8 cellular contexts compared by ENCODE assay signal in the genomic region with DNA sequence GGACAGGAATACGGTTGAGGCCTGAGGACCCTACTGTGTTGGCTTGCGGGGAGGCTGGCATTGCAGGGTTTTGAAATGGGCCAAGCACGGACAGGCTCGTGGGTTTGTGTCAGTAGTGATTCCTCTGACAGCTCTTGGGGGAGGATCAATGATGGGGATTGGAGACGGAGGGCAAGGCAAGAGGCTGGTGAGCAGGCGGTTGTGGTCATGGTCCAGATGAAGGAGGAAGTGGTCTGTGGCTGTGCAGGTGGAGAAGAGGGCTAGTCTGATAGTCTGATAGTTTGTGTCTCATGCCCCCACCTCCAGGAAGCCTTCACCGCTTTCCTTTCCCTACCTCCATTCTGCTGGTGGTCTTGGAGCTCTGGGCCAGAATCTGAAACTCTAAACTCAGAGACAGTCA. TPM values are rescaled to one million over a fixed set of nuclear protein-coding genes. Genes with fewer than 3 reads are reported as not detected.
A peak's percentile ranks its signal among the peaks of the same experiment; 100 is the strongest.
DNase-seq lines count a peak whose midpoint lies in the region; ATAC-seq and TF ChIP-seq lines count a peak whose summit lies in the region.

No MANE protein-coding gene starts in this region.

- intact Hi-C loops in CD8-positive, alpha-beta T cell (cut with DNase I, micrococcal nuclease), result loop anchor here (5.0 to 10.0 kb wide), 2 partner anchors 113 to 150 kb away; a partner anchor contains a TSS
- intact Hi-C loops in MCF 10A (cut with micrococcal nuclease), result no loop called here

- no peaks in the 10 kb centered on the region for H3K9me2 ChIP-seq in Karpas-422 (replicated peaks; ENCODE audit: insufficient read depth, low read length)

- H3K36me3 Mint-ChIP-seq in CD8-positive, alpha-beta T cell, result peaks cover 2% of the 10 kb centered on the region
- H3K36me3 Mint-ChIP-seq in MCF 10A (ENCODE audit: insufficient read depth, unreplicated experiment) (peaks cover 55% of the 10 kb centered on the region), neural crest cell (ENCODE audit: low read depth) (no peaks in the 10 kb centered on the region)

- peak overlapping the region; percentile 63 for H3K27ac Mint-ChIP-seq in CD8-positive, alpha-beta T cell
- H3K27ac Mint-ChIP-seq in MCF 10A (ENCODE audit: low read depth, unreplicated experiment) (peak overlapping the region; percentile 80), neural crest cell (ENCODE audit: unreplicated experiment) (no peak overlapping the region)

- no peak for TF ChIP-seq CTCF in CD8-positive, alpha-beta T cell (IDR thresholded peaks at IDR 0.05)
- no peak for TF ChIP-seq CTCF in MCF 10A (IDR thresholded peaks at IDR 0.05; ENCODE audit: unreplicated experiment)
- no peak for TF ChIP-seq CTCF in neural crest cell (conservative IDR thresholded peaks at IDR 0.05)
- no peak for TF ChIP-seq CTCF in omental fat pad (IDR thresholded peaks at IDR 0.05)

- H2AFZ ChIP-seq in Karpas-422 (ENCODE audit: low read length), result no peak overlapping the region

- DNase-seq in CD8-positive, alpha-beta T cell, result no peak
- DNase-seq in Karpas-422 (peak; percentile 60), MCF 10A (ENCODE audit: unreplicated experiment) (no peak), neural crest cell (ENCODE audit: low read depth, low spot score) (no peak), Kasumi-1 (lab: John Stamatoyannopoulos, UW) (no peak), NCI-H1930 (lab: John Stamatoyannopoulos, UW) (no peak), omental fat pad (ENCODE audit: low spot score) (no peak)

- no peak overlapping the region for H3K9ac ChIP-seq in Karpas-422 (ENCODE audit: low read length)

- CTCF ChIA-PET in CD8-positive, alpha-beta T cell (lab: Charles Lee), result interaction anchor here (0.6 to 1.2 kb wide), 4 partner anchors 61 to 368 kb away, joined by 3 to 4 read pairs (median 3); no protein-coding TSS in a partner anchor
- CTCF ChIA-PET in MCF 10A (lab: Yijun Ruan, JAX), result no interaction called here

- H3K9me3 Mint-ChIP-seq in CD8-positive, alpha-beta T cell, result no peaks in the 10 kb centered on the region
- H3K9me3 Mint-ChIP-seq in MCF 10A (ENCODE audit: unreplicated experiment) (no peaks in the 10 kb centered on the region), neural crest cell (no peaks in the 10 kb centered on the region)

- H3K4me3 Mint-ChIP-seq in CD8-positive, alpha-beta T cell, result peak overlapping the region; percentile 46
- H3K4me3 Mint-ChIP-seq in MCF 10A (ENCODE audit: unreplicated experiment) (peak overlapping the region; percentile 85), neural crest cell (peak overlapping the region; percentile 85)

- no peak overlapping the region for H3K4me3 ChIP-seq in CD8-positive, alpha-beta T cell (ENCODE audit: low read depth, low read length)
- H3K4me3 ChIP-seq in Karpas-422 (ENCODE audit: low read length), result no peak overlapping the region

- peaks cover 21% of the 10 kb centered on the region for H4K20me1 ChIP-seq in Karpas-422 (ENCODE audit: insufficient read depth, low read depth, low read length)

- no peak for ATAC-seq in CD8-positive, alpha-beta T cell
- no peak for ATAC-seq in omental fat pad (ENCODE audit: low FRiP score)
- ATAC-seq in GM19328 (IDR thresholded peaks at IDR 0.05; ENCODE audit: unreplicated experiment), result no peak

- H3K4me2 ChIP-seq in Karpas-422 (ENCODE audit: low read depth, low read length, poor library complexity, severe bottlenecking), result peak overlapping the region; percentile 83

- H3K9me3 ChIP-seq in CD8-positive, alpha-beta T cell (ENCODE audit: low read length), result no peaks in the 10 kb centered on the region
- H3K9me3 ChIP-seq in Karpas-422 (ENCODE audit: low read length), result no peaks in the 10 kb centered on the region

- H3K36me3 ChIP-seq in CD8-positive, alpha-beta T cell (ENCODE audit: insufficient read depth, low read length), result no peaks in the 10 kb centered on the region
- H3K36me3 ChIP-seq in Karpas-422 (ENCODE audit: insufficient read depth, low read length), result no peaks in the 10 kb centered on the region

- POLR2A ChIA-PET in CD8-positive, alpha-beta T cell (lab: Charles Lee), result no interaction called here
- POLR2A ChIA-PET in MCF 10A (lab: Yijun Ruan, JAX), result interaction anchor here (1.3 to 6.3 kb wide), 5 partner anchors 11 to 101 kb away, joined by 3 to 134 read pairs (median 12); a partner anchor contains a TSS

- peaks cover 30% of the 10 kb centered on the region for H3K4me1 ChIP-seq in CD8-positive, alpha-beta T cell (ENCODE audit: insufficient read depth, low read length)
- H3K4me1 ChIP-seq in Karpas-422 (ENCODE audit: low read length), result peaks cover 32% of the 10 kb centered on the region

- H3K4me1 Mint-ChIP-seq in CD8-positive, alpha-beta T cell (ENCODE audit: low read depth), result peaks cover 30% of the 10 kb centered on the region
- H3K4me1 Mint-ChIP-seq in MCF 10A (ENCODE audit: insufficient read depth, unreplicated experiment) (peaks cover 23% of the 10 kb centered on the region), neural crest cell (peaks cover 20% of the 10 kb centered on the region)

- H3K27me3 ChIP-seq in CD8-positive, alpha-beta T cell (ENCODE audit: insufficient read depth, low read length), result no peaks in the 10 kb centered on the region
- H3K27me3 ChIP-seq in Karpas-422 (ENCODE audit: low read length), result no peaks in the 10 kb centered on the region

- no peak overlapping the region for H3K27ac ChIP-seq in CD8-positive, alpha-beta T cell (ENCODE audit: low read depth, low read length)
- H3K27ac ChIP-seq in Karpas-422 (ENCODE audit: low read length), result no peak overlapping the region

- BruUV-seq in MCF 10A (replicated peaks; lab: Mats Ljungman, UMichigan), result no TSS peak

- no peaks in the 10 kb centered on the region for H3K79me2 ChIP-seq in Karpas-422 (ENCODE audit: low read length)

- no peaks in the 10 kb centered on the region for H3K27me3 Mint-ChIP-seq in CD8-positive, alpha-beta T cell (ENCODE audit: low read depth)
- no peaks in the 10 kb centered on the region for H3K27me3 Mint-ChIP-seq in MCF 10A (ENCODE audit: insufficient read depth, unreplicated experiment)
- no peaks in the 10 kb centered on the region for H3K27me3 Mint-ChIP-seq in neural crest cell (ENCODE audit: low read depth)

RNA-seq across cellular contexts. Expression of a gene that starts 3.0 kb away (rescaled TPM):
- total RNA-seq in CD8-positive, alpha-beta T cell, result 10 to 100 TPM; 87.6 to 91.2 TPM
- total RNA-seq in Karpas-422 (2014; rRNA removed; shearing (Covaris generic); ENCODE audit: low replicate concordance), result 2.9 and 9.0 TPM in 2 replicates
- 54.7 and 71.4 TPM in 2 replicates for total RNA-seq in MCF 10A (2022)
- 3.9 and 5.4 TPM in 2 replicates for total RNA-seq in neural crest cell
- total RNA-seq in omental fat pad, result 100 to 1,000 TPM in 3 of 4 donors, 10 to 100 TPM in 1; 73.9 to 334 (median 202) TPM

RNA-seq across cellular contexts. Expression of a gene that starts 23.2 kb away (rescaled TPM):
- 10 to 100 TPM; 35.4 to 44.4 TPM for total RNA-seq in CD8-positive, alpha-beta T cell
- 76.6 and 88.0 TPM in 2 replicates for total RNA-seq in Karpas-422 (2014; rRNA removed; shearing (Covaris generic); ENCODE audit: low replicate concordance)
- total RNA-seq in MCF 10A (2022) (37.5 and 40.3 TPM in 2 replicates), neural crest cell (11.0 and 14.6 TPM in 2 replicates), omental fat pad (10 to 100 TPM; 30.8 to 58.5 (median 45.1) TPM)
